In genomic region chr11:116756044-116756443, GRCh38 we compare ENCODE assay signal across 16 cellular contexts. TPM values are rescaled to one million over a fixed set of nuclear protein-coding genes. Genes with fewer than 3 reads are reported as not detected.
"Had no signal": no experiment of that assay in that cellular context is flagged by ENCODE, and none has a peak within 500 bp of the region (broad histone marks: within the 10 kb centered on the region; RNA-seq: fewer than 3 reads in every experiment).

No MANE protein-coding gene starts in this region.

RNA-seq across cellular contexts. Expression of gene APOA5, which starts 35.6 kb away (rescaled TPM):
- total RNA-seq: kidney; kidney epithelial cell; left cardiac atrium; left colon; left lung; left ventricle myocardium inferior; left ventricle myocardium superior; lower leg skin; lung microvascular endothelial cell; mammary epithelial cell; mesenteric fat pad; mesothelial cell of epicardium; mononuclear cell; mucosa of descending colon; myocyte; naive thymus-derived CD4-positive, alpha-beta T cell had no signal
